In the genomic region with DNA sequence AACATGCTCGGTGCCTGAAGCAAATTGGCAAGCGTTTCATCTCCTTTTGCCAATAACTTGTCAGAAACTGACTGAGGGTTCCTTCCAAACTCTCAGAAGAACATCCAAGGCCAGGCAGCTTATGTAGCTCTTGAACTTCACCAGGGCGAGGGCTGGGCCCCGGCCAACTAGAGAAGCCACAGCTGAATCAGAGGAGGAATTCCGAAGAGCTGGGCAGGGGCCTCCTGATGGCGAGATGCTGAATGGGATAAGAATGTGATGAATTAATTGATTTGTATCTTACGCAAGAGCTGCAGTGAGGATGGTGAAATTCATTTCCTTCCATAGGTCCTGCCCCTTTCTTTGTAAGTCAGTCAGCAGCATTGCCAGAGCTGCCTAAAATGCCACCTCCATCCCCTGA, we compare ENCODE assay signal across 12 cellular contexts.
DNase-seq lines count a peak whose midpoint lies in the region; ATAC-seq, FAIRE-seq and TF ChIP-seq lines count a peak whose summit lies in the region.
"Had no signal": no experiment of that assay in that cellular context is flagged by ENCODE, and none has a peak within 500 bp of the region (broad histone marks: within the 10 kb centered on the region; RNA-seq: fewer than 3 reads in every experiment).

No MANE protein-coding gene starts in this region.

- H3K27me3 Mint-ChIP-seq in astrocyte (ENCODE audit: low read depth, unreplicated experiment), result peaks cover 5% of the 10 kb centered on the region
- H3K27me3 Mint-ChIP-seq: activated CD4-positive, alpha-beta memory T cell treated with anti-CD3 and anti-CD28 coated beads for 36 hours had no signal

- no peaks in the 10 kb centered on the region for H3K9me3 Mint-ChIP-seq in astrocyte (ENCODE audit: unreplicated experiment)
- H3K9me3 Mint-ChIP-seq: activated CD4-positive, alpha-beta memory T cell treated with anti-CD3 and anti-CD28 coated beads for 36 hours; CD8-positive, alpha-beta memory T cell had no signal

- H3K9ac ChIP-seq in astrocyte (ENCODE audit: low read length), result no peak overlapping the region

- H4K20me1 ChIP-seq in astrocyte (ENCODE audit: insufficient read depth, low read length), result peaks cover 4% of the 10 kb centered on the region

- DNase-seq in DMS79 (lab: John Stamatoyannopoulos, UW), result peak; percentile 5
- peak; percentile 27 for DNase-seq in LNCaP clone FGC (ENCODE audit: low read depth)
- DNase-seq in astrocyte (ENCODE audit: low read depth), result peak; percentile 92
- peak; percentile 53 for DNase-seq in kidney tubule cell (ENCODE audit: low spot score)
- DNase-seq in DMS53 treated with DMSO at 0.1 percent for 48 hours (lab: John Stamatoyannopoulos, UW; ENCODE audit: unreplicated experiment), result no peak
- DNase-seq in spleen, result no peak
- DNase-seq in amygdala (lab: John Stamatoyannopoulos, UW), result no peak
- DNase-seq: activated CD4-positive, alpha-beta memory T cell treated with anti-CD3 and anti-CD28 coated beads for 36 hours; CD8-positive, alpha-beta memory T cell; NCI-H345 had no signal

- no peak for ATAC-seq in HG02870 (IDR thresholded peaks at IDR 0.05; ENCODE audit: unreplicated experiment)

- peak; percentile 54 for FAIRE-seq in astrocyte (lab: Jason Lieb, UNC)

- peaks cover 9% of the 10 kb centered on the region for H3K4me1 ChIP-seq in astrocyte (ENCODE audit: insufficient read depth, low read length)
- H3K4me1 ChIP-seq in spleen, result no peaks in the 10 kb centered on the region

- TF ChIP-seq CTCF in LNCaP clone FGC (IDR thresholded peaks at IDR 0.05; ENCODE audit: control insufficient read depth, extremely low read depth, insufficient read depth) (no peak), astrocyte (IDR thresholded peaks at IDR 0.05; ENCODE audit: insufficient read depth, low read depth, low read length) (no peak), spleen (IDR thresholded peaks at IDR 0.05 in 8 of 11, conservative IDR thresholded peaks at IDR 0.05 in 3 of 11) (no peak)

- H3K27me3 ChIP-seq in astrocyte (ENCODE audit: insufficient read depth, low read length), result no peaks in the 10 kb centered on the region
- H3K27me3 ChIP-seq in spleen (replicated peaks in 1 of 7), result no peaks in the 10 kb centered on the region

- H3K27ac Mint-ChIP-seq in astrocyte (ENCODE audit: unreplicated experiment), result no peak overlapping the region
- H3K27ac Mint-ChIP-seq: activated CD4-positive, alpha-beta memory T cell treated with anti-CD3 and anti-CD28 coated beads for 36 hours; activated naive CD4-positive, alpha-beta T cell treated with anti-CD3 and anti-CD28 coated beads, Interleukin-2, amount 50 U/mL, for 24 hours; CD8-positive, alpha-beta memory T cell had no signal

- no peak overlapping the region for H3K4me3 ChIP-seq in LNCaP clone FGC (ENCODE audit: low read depth, low read length)
- no peak overlapping the region for H3K4me3 ChIP-seq in astrocyte (ENCODE audit: insufficient read depth, low read depth, low read length)
- H3K4me3 ChIP-seq in spleen, result no peak overlapping the region

- H3K79me2 ChIP-seq in astrocyte (ENCODE audit: insufficient read depth, low read length), result no peaks in the 10 kb centered on the region

- H3K4me2 ChIP-seq in astrocyte (ENCODE audit: low read length), result peak overlapping the region; percentile 12

- 57 to 82% (median 68%) methylated on average over 7 of the region's 7 CpGs for WGBS in spleen, 5 donors

- H3K36me3 Mint-ChIP-seq in astrocyte (ENCODE audit: low read depth, unreplicated experiment), result no peaks in the 10 kb centered on the region
- H3K36me3 Mint-ChIP-seq: activated CD4-positive, alpha-beta memory T cell treated with anti-CD3 and anti-CD28 coated beads for 36 hours; activated naive CD4-positive, alpha-beta T cell treated with anti-CD3 and anti-CD28 coated beads, Interleukin-2, amount 50 U/mL, for 24 hours; CD8-positive, alpha-beta memory T cell had no signal

- no peaks in the 10 kb centered on the region for H3K36me3 ChIP-seq in astrocyte (ENCODE audit: insufficient read depth, low read length)
- H3K36me3 ChIP-seq in spleen, result no peaks in the 10 kb centered on the region

- no peak for TF ChIP-seq POLR2A in spleen (IDR thresholded peaks at IDR 0.05)

- intact Hi-C loops in spleen (cut with DNase I; ENCODE audit: low total_unique reads), result no loop called here

- peaks cover 3% of the 10 kb centered on the region for H3K4me1 Mint-ChIP-seq in astrocyte (ENCODE audit: low read depth, unreplicated experiment)
- H3K4me1 Mint-ChIP-seq: activated naive CD4-positive, alpha-beta T cell treated with anti-CD3 and anti-CD28 coated beads, Interleukin-2, amount 50 U/mL, for 24 hours; CD8-positive, alpha-beta memory T cell had no signal

- H3K9me3 ChIP-seq in astrocyte (ENCODE audit: insufficient read depth, low read depth, low read length) (no peaks in the 10 kb centered on the region), spleen (no peaks in the 10 kb centered on the region)

- H3K27ac ChIP-seq in astrocyte (ENCODE audit: low read depth, low read length) (no peak overlapping the region), spleen (no peak overlapping the region)

- H2AFZ ChIP-seq in astrocyte (ENCODE audit: low read depth, low read length), result no peak overlapping the region

- no peak overlapping the region for H3K4me3 Mint-ChIP-seq in astrocyte (ENCODE audit: unreplicated experiment)
- H3K4me3 Mint-ChIP-seq: activated CD4-positive, alpha-beta memory T cell treated with anti-CD3 and anti-CD28 coated beads for 36 hours; activated naive CD4-positive, alpha-beta T cell treated with anti-CD3 and anti-CD28 coated beads, Interleukin-2, amount 50 U/mL, for 24 hours; CD8-positive, alpha-beta memory T cell had no signal

Comparison
In these comparisons a context has a peak if more than half of its experiments do, and no peak if none do; other contexts are left out.
1. DNase-seq: peak in DMS79 (single experiment), LNCaP clone FGC (single experiment), astrocyte (single experiment) and kidney tubule cell (single experiment); none in DMS53 treated with DMSO at 0.1 percent for 48 hours (single experiment), spleen (single experiment) and amygdala (0 of 56).